ENCODE assay signal across 29 cellular contexts in the genomic region with DNA sequence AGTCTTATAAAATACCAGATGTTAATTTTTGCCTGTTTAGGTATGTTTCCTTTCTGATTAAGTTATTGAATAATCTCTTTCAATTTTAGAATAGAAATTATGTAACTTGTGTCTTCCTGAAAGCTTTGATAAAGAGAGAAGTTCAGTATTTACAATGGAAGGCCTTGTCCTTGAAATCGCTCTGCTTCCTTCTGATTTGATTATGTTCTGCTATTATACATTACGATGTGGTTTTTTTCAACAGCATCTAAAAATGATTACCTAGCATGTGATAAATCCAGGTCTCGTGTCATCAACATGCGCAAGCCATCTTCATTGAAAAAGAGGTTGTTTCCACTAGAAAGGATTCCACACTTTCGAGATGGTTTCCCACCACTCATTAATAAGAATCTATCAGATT.
"Had no signal": no experiment of that assay in that cellular context is flagged by ENCODE, and none has a peak within 500 bp of the region (broad histone marks: within the 10 kb centered on the region; RNA-seq: fewer than 3 reads in every experiment).

No MANE protein-coding gene starts in this region.

- H3K4me1 Mint-ChIP-seq: naive thymus-derived CD4-positive, alpha-beta T cell; natural killer cell; stimulated activated effector memory CD8-positive, alpha-beta T cell treated with anti-CD3 and anti-CD28 coated beads, Interleukin-12 subunit alpha, Interleukin-12 subunit beta, amount 100 ng/mL, for 72 hours; stimulated activated naive B cell treated with anti-CD40 and anti-IgM and Interleukin-4, amounts not matched to agents 10 μg/mL and 1 μg/mL and 100 μg/mL, for 72 hours had no signal

- DNase-seq: naive thymus-derived CD4-positive, alpha-beta T cell; natural killer cell; occipital lobe; ovary; posterior cingulate gyrus; psoas muscle; right cardiac atrium; stimulated activated CD4-positive, alpha-beta T cell treated with anti-CD3 and anti-CD28 coated beads, Interleukin-15, amount 100 ng/mL, for 24 hours; stimulated activated CD4-positive, alpha-beta T cell treated with anti-CD3 and anti-CD28 coated beads, Interleukin-2, amount 100 ng/mL, for 24 hours; stimulated activated CD4-positive, alpha-beta T cell treated with anti-CD3 and anti-CD28 coated beads, Interleukin-2, amount 100 ng/mL, for 48 hours; stimulated activated CD4-positive, alpha-beta T cell treated with anti-CD3 and anti-CD28 coated beads, Interleukin-4, amount 100 ng/mL, for 24 hours; stimulated activated naive B cell treated with anti-CD40 and anti-IgM and Interleukin-4, amounts not matched to agents 10 μg/mL and 1 μg/mL and 100 μg/mL, for 72 hours; stimulated activated naive CD4-positive, alpha-beta T cell treated with Interleukin-2 at 50 U/mL for 16 hours; stomach; testis; tibial artery; transverse colon; upper lobe of right lung; uterus had no signal

- H3K79me2 ChIP-seq: parathyroid adenoma had no signal

- H3K4me3 Mint-ChIP-seq: naive thymus-derived CD4-positive, alpha-beta T cell; natural killer cell; nephron; neural progenitor cell; stimulated activated effector memory CD8-positive, alpha-beta T cell treated with anti-CD3 and anti-CD28 coated beads, Interleukin-12 subunit alpha, Interleukin-12 subunit beta, amount 100 ng/mL, for 72 hours; stimulated activated naive B cell treated with anti-CD40 and anti-IgM and Interleukin-4, amounts not matched to agents 10 μg/mL and 1 μg/mL and 100 μg/mL, for 72 hours; stimulated activated naive CD8-positive, alpha-beta T cell treated with anti-CD3 and anti-CD28 coated beads, Interleukin-15, Interleukin-2, amounts not matched to agents 100 ng/mL and 50 ng/mL, for 24 hours; type B pancreatic cell had no signal

- H3K4me1 ChIP-seq: neural progenitor cell, parathyroid adenoma, psoas muscle, suprapubic skin, testis, transverse colon, upper lobe of right lung, uterus had no signal

- ATAC-seq: naive thymus-derived CD4-positive, alpha-beta T cell; natural killer cell; psoas muscle; right cardiac atrium; sciatic nerve; stimulated activated effector memory CD8-positive, alpha-beta T cell treated with anti-CD3 and anti-CD28 coated beads, Interleukin-12 subunit alpha, Interleukin-12 subunit beta, amount 100 ng/mL, for 72 hours; stimulated activated naive B cell treated with anti-CD40 and anti-IgM and Interleukin-4, amounts not matched to agents 10 μg/mL and 1 μg/mL and 100 μg/mL, for 72 hours; upper lobe of right lung had no signal

- H3K9me3 ChIP-seq: ovary, psoas muscle, stomach, suprapubic skin, testis, tibial artery, transverse colon, upper lobe of right lung, uterus had no signal

- H3K27me3 ChIP-seq: neural progenitor cell, ovary, stomach, suprapubic skin, testis, tibial artery, transverse colon, upper lobe of right lung, uterus had no signal

- H3K36me3 Mint-ChIP-seq: naive thymus-derived CD4-positive, alpha-beta T cell; natural killer cell; neural progenitor cell; stimulated activated effector memory CD8-positive, alpha-beta T cell treated with anti-CD3 and anti-CD28 coated beads, Interleukin-12 subunit alpha, Interleukin-12 subunit beta, amount 100 ng/mL, for 72 hours; stimulated activated naive B cell treated with anti-CD40 and anti-IgM and Interleukin-4, amounts not matched to agents 10 μg/mL and 1 μg/mL and 100 μg/mL, for 72 hours; type B pancreatic cell had no signal

- H2AFZ ChIP-seq: neural progenitor cell, parathyroid adenoma had no signal

- H3K4me2 ChIP-seq: neural progenitor cell, smooth muscle cell had no signal

- H3K27ac ChIP-seq: neural progenitor cell, ovary, parathyroid adenoma, psoas muscle, skin epidermis, stomach, suprapubic skin, testis, tibial artery, transverse colon, upper lobe of right lung, uterus had no signal

- H3K9ac ChIP-seq: neural progenitor cell, parathyroid adenoma had no signal

- H3K36me3 ChIP-seq: neural progenitor cell, ovary, stomach, suprapubic skin, tibial artery, transverse colon, upper lobe of right lung, uterus had no signal

- H3K27me3 Mint-ChIP-seq: type B pancreatic cell had no signal

- H3K9me3 Mint-ChIP-seq: naive thymus-derived CD4-positive, alpha-beta T cell; natural killer cell; nephron; stimulated activated effector memory CD8-positive, alpha-beta T cell treated with anti-CD3 and anti-CD28 coated beads, Interleukin-12 subunit alpha, Interleukin-12 subunit beta, amount 100 ng/mL, for 72 hours; stimulated activated naive CD8-positive, alpha-beta T cell treated with anti-CD3 and anti-CD28 coated beads, Interleukin-15, Interleukin-2, amounts not matched to agents 100 ng/mL and 50 ng/mL, for 24 hours; type B pancreatic cell had no signal

- H3K4me3 ChIP-seq: neural progenitor cell, ovary, psoas muscle, skin epidermis, smooth muscle cell, stomach, suprapubic skin, testis, tibial artery, transverse colon, upper lobe of right lung, uterus had no signal
